In the genomic region with DNA sequence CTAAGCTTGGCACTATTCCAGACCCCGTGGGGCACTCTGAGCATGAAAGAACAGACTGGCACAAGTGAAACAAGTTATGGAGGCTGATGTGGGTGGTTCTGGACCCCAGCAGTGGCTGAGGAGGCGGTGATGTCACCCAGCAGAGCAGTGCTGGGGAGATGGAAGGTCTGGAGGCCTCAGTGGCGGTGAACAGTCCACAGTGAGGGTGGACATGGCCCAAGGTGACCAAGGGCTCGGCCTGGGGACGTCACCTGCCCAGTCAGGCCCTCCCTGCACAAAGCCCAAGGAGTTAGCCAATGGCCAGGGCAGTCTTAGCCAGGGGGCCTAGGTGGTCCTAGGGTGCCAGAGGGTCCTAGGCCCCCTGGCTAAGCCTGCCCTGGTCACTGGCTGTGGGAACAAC, we compare ENCODE assay signal across 26 cellular contexts.
"Had no signal": no experiment of that assay in that cellular context is flagged by ENCODE, and none has a peak within 500 bp of the region (broad histone marks: within the 10 kb centered on the region; RNA-seq: fewer than 3 reads in every experiment).

No MANE protein-coding gene starts in this region.

- H3K36me3 Mint-ChIP-seq: memory B cell; mesothelial cell of epicardium; naive B cell; neural progenitor cell; stimulated activated memory B cell treated with anti-CD40 and anti-IgM and Interleukin-4, amounts not matched to agents 10 μg/mL and 1 μg/mL and 100 μg/mL, for 72 hours; type B pancreatic cell had no signal

- H3K4me2 ChIP-seq: neural progenitor cell had no signal

- H3K4me1 ChIP-seq: esophagus muscularis mucosa, neural progenitor cell, parathyroid adenoma, testis, tibial artery had no signal

- ATAC-seq: left ventricle myocardium superior; mucosa of descending colon; right cardiac atrium; stimulated activated memory B cell treated with anti-CD40 and anti-IgM and Interleukin-4, amounts not matched to agents 10 μg/mL and 1 μg/mL and 100 μg/mL, for 72 hours; stimulated activated naive CD8-positive, alpha-beta T cell treated with anti-CD3 and anti-CD28 coated beads, Interleukin-15, Interleukin-2, amounts not matched to agents 100 U/mL and 50 U/mL, for 24 hours had no signal

- H3K27me3 ChIP-seq: esophagus muscularis mucosa, neural progenitor cell, spleen, testis had no signal

- H2AFZ ChIP-seq: neural progenitor cell, parathyroid adenoma had no signal

- H3K4me3 ChIP-seq: esophagus muscularis mucosa, lung, mucosa of descending colon, neural progenitor cell, prostate gland, skin epidermis, spleen, testis, tibial artery had no signal

- H3K79me2 ChIP-seq: parathyroid adenoma had no signal

- H3K4me1 Mint-ChIP-seq: mesothelial cell of epicardium, nephron, neural progenitor cell had no signal

- H3K27ac Mint-ChIP-seq: endodermal cell; memory B cell; mesothelial cell of epicardium; naive B cell; nephron; neural progenitor cell; stimulated activated memory B cell treated with anti-CD40 and anti-IgM and Interleukin-4, amounts not matched to agents 10 μg/mL and 1 μg/mL and 100 μg/mL, for 72 hours; type B pancreatic cell had no signal

- H3K9me3 Mint-ChIP-seq: endodermal cell; memory B cell; mesothelial cell of epicardium; naive B cell; nephron; neural progenitor cell; stimulated activated memory B cell treated with anti-CD40 and anti-IgM and Interleukin-4, amounts not matched to agents 10 μg/mL and 1 μg/mL and 100 μg/mL, for 72 hours; type B pancreatic cell had no signal

- H3K4me3 Mint-ChIP-seq: endodermal cell; memory B cell; mesothelial cell of epicardium; naive B cell; nephron; neural progenitor cell; stimulated activated memory B cell treated with anti-CD40 and anti-IgM and Interleukin-4, amounts not matched to agents 10 μg/mL and 1 μg/mL and 100 μg/mL, for 72 hours; type B pancreatic cell had no signal

- H3K9me3 ChIP-seq: esophagus muscularis mucosa, mucosa of descending colon, prostate gland, spleen, testis, tibial artery had no signal

- H3K9ac ChIP-seq: neural progenitor cell, parathyroid adenoma had no signal

- DNase-seq: cerebellar nuclear complex; effector CD8-positive, alpha-beta T cell; endodermal cell; foreskin melanocyte; glutamatergic neuron; left ventricle myocardium superior; mucosa of descending colon; naive B cell; right cardiac atrium; spleen; stimulated activated CD4-positive, alpha-beta T cell treated with anti-CD3 and anti-CD28 coated beads, Interleukin-4, amount 100 ng/mL, for 4 hours; stimulated activated naive CD8-positive, alpha-beta T cell treated with anti-CD3 and anti-CD28 coated beads, Interleukin-15, Interleukin-2, amounts not matched to agents 100 U/mL and 50 U/mL, for 24 hours; testis had no signal

- H3K27me3 Mint-ChIP-seq: memory B cell; stimulated activated memory B cell treated with anti-CD40 and anti-IgM and Interleukin-4, amounts not matched to agents 10 μg/mL and 1 μg/mL and 100 μg/mL, for 72 hours had no signal

- H3K27ac ChIP-seq: epithelial cell of prostate, esophagus muscularis mucosa, neural progenitor cell, parathyroid adenoma, prostate gland, skin epidermis, spleen, testis, tibial artery had no signal

- H3K36me3 ChIP-seq: esophagus muscularis mucosa, neural progenitor cell, prostate gland, spleen, tibial artery had no signal
